Comparison of ENCODE assay signal across 8 cellular contexts in the genomic region with DNA sequence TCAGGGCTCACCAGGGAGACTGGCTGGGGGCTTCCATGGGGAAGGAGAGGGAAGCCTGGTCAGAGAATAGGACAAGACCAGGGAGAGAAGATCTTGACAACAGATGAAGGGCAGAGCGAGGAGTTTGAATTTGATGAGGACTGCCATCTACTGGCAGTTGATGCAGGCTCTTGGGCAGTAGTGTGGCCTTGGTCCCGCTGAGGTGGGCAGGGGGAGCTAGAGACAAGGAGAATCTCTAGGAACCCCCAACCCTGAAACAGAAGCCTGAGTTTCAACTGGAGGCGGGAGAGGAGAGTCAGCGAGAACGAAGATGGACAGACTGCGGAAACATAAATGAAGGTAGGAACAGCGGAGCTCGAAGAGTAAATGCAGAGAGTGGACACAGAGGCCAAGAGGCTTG.
DNase-seq lines count a peak whose midpoint lies in the region; ATAC-seq, FAIRE-seq and TF ChIP-seq lines count a peak whose summit lies in the region.

No MANE protein-coding gene starts in this region.

- ATAC-seq in activated T-cell treated with anti-CD3 and anti-CD28 coated beads, Interleukin-2, amount 50 U/mL, for 4 hours, result no peak
- ATAC-seq in HG03175 (IDR thresholded peaks at IDR 0.05; ENCODE audit: unreplicated experiment), result no peak

- H3K4me1 Mint-ChIP-seq in activated T-cell treated with anti-CD3 and anti-CD28 coated beads, Interleukin-2, amount 50 U/mL, for 4 hours (ENCODE audit: low read depth), result no peaks in the 10 kb centered on the region

- H3K4me3 Mint-ChIP-seq in activated T-cell treated with anti-CD3 and anti-CD28 coated beads, Interleukin-2, amount 50 U/mL, for 4 hours, result no peak overlapping the region

- H3K36me3 Mint-ChIP-seq in activated T-cell treated with anti-CD3 and anti-CD28 coated beads, Interleukin-2, amount 50 U/mL, for 4 hours (ENCODE audit: insufficient read depth), result no peaks in the 10 kb centered on the region

- no peak for TF ChIP-seq POLR2A in H54 (IDR thresholded peaks at IDR 0.05; ENCODE audit: low read depth, low read length)

- no peaks in the 10 kb centered on the region for H3K27me3 Mint-ChIP-seq in activated T-cell treated with anti-CD3 and anti-CD28 coated beads, Interleukin-2, amount 50 U/mL, for 4 hours (ENCODE audit: low read depth)

- no peak for FAIRE-seq in H54 (lab: Jason Lieb, UNC)

- peak; percentile 18 to 27 for DNase-seq in activated T-cell treated with anti-CD3 and anti-CD28 coated beads, Interleukin-2, amount 50 U/mL, for 48 hours
- DNase-seq in activated T-cell treated with anti-CD3 and anti-CD28 coated beads, Interleukin-2, amount 50 U/mL, for 4 hours, result no peak
- DNase-seq in NCI-H69 (lab: John Stamatoyannopoulos, UW) (peak; percentile 75), ecto neural progenitor cell (ENCODE audit: low spot score) (peak; percentile 78), medulla oblongata (ENCODE audit: extremely low spot score) (peak; percentile 73), H54 (ENCODE audit: insufficient read length, low spot score) (no peak), SIG-M5 (lab: John Stamatoyannopoulos, UW) (no peak)

- H3K9me3 Mint-ChIP-seq in activated T-cell treated with anti-CD3 and anti-CD28 coated beads, Interleukin-2, amount 50 U/mL, for 4 hours, result no peaks in the 10 kb centered on the region

Comparison
In these comparisons a context has a peak if more than half of its experiments do, and no peak if none do; other contexts are left out.
1. DNase-seq: peak in activated T-cell treated with anti-CD3 and anti-CD28 coated beads, Interleukin-2, amount 50 U/mL, for 48 hours (2 of 2), NCI-H69 (single experiment), ecto neural progenitor cell (single experiment) and medulla oblongata (single experiment); none in activated T-cell treated with anti-CD3 and anti-CD28 coated beads, Interleukin-2, amount 50 U/mL, for 4 hours (single experiment), H54 (single experiment) and SIG-M5 (single experiment).